In genomic region chr10:119028900-119029612, GRCh38 we compare ENCODE assay signal across 8 cellular contexts. TPM values are rescaled to one million over a fixed set of nuclear protein-coding genes. Genes with fewer than 3 reads are reported as not detected.
DNase-seq lines count a peak whose midpoint lies in the region; ATAC-seq and TF ChIP-seq lines count a peak whose summit lies in the region.

No MANE protein-coding gene starts in this region.

- H3K4me3 Mint-ChIP-seq in nephron, result peak overlapping the region; percentile 80 to 88 (median 88)

- peaks cover 28% of the 10 kb centered on the region for H3K4me1 Mint-ChIP-seq in nephron

- H3K36me3 Mint-ChIP-seq in nephron (ENCODE audit: low read depth), result peaks cover 14% of the 10 kb centered on the region

- peak; percentile 55 for ATAC-seq in GM21447 (IDR thresholded peaks at IDR 0.05; ENCODE audit: unreplicated experiment)

- H3K27me3 Mint-ChIP-seq in nephron (ENCODE audit: low read depth), result peaks cover 16% of the 10 kb centered on the region

- H3K9me3 Mint-ChIP-seq in nephron, result no peaks in the 10 kb centered on the region

- peak; percentile 93 for DNase-seq in D341Med (ENCODE audit: low spot score)
- peak; percentile 91 for DNase-seq in HuH-7.5 (ENCODE audit: low spot score)
- DNase-seq in RPMI7951 (ENCODE audit: low read depth), result peak; percentile 78
- DNase-seq in activated effector memory CD4-positive, alpha-beta T cell treated with Interleukin-2 at 50 U/mL for 16 hours, result peak; percentile 72
- DNase-seq in fibroblast of the aortic adventitia (ENCODE audit: low read depth), result peak; percentile 69
- DNase-seq in stimulated activated naive CD4-positive, alpha-beta T cell (lab: John Stamatoyannopoulos, UW), result peak; percentile 34 to 72 (median 59)

- no peak overlapping the region for H3K27ac Mint-ChIP-seq in nephron

- H3K4me3 ChIP-seq in fibroblast of the aortic adventitia (ENCODE audit: low read depth, low read length), result peak overlapping the region; percentile 63

- peak; percentile 11 for TF ChIP-seq CTCF in fibroblast of the aortic adventitia (IDR thresholded peaks at IDR 0.05; ENCODE audit: insufficient read depth, low read length)
- no peak for TF ChIP-seq CTCF in nephron (IDR thresholded peaks at IDR 0.05; ENCODE audit: unreplicated experiment in 3 of 3)

RNA-seq across cellular contexts. Expression of gene NANOS1, which starts 0.5 kb away (rescaled TPM):
- total RNA-seq in RPMI7951 (2014; rRNA removed; shearing (Covaris generic)), result 1.1 and 1.6 TPM in 2 replicates
- total RNA-seq in fibroblast of the aortic adventitia (ENCODE audit: low replicate concordance), result 2.1 and 2.7 TPM in 2 replicates

RNA-seq across cellular contexts. Expression of gene EIF3A, which starts 51.6 kb away (rescaled TPM):
- total RNA-seq in RPMI7951 (2014; rRNA removed; shearing (Covaris generic)), result 46.7 and 50.8 TPM in 2 replicates
- total RNA-seq in fibroblast of the aortic adventitia (ENCODE audit: low replicate concordance), result 144 and 187 TPM in 2 replicates

Comparison
In these comparisons a context has a peak if more than half of its experiments do, and no peak if none do; other contexts are left out.
1. Peak in every context shown above with its lines: DNase-seq, ATAC-seq and H3K4me3 ChIP-seq.